Comparison of ENCODE assay signal across 10 cellular contexts in the genomic region with DNA sequence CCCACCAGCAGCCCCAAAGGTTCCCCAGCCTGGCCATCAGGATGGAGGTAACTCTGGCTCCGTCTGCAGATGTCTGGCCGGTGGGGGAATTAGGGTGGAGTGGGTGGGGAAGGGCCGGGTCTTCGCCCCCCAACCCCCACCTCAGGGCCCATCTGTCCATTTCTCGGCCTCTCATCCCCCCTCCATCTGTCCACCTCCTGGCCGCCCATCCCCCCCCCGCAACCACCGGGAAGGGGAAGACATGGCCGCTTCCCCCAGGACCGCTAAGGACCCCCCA. TPM values are rescaled to one million over a fixed set of nuclear protein-coding genes. Genes with fewer than 3 reads are reported as not detected.
DNase-seq lines count a peak whose midpoint lies in the region; ATAC-seq and TF ChIP-seq lines count a peak whose summit lies in the region.
"Had no signal": no experiment of that assay in that cellular context is flagged by ENCODE, and none has a peak within 500 bp of the region (broad histone marks: within the 10 kb centered on the region; RNA-seq: fewer than 3 reads in every experiment).

No MANE protein-coding gene starts in this region.

- H3K27ac ChIP-seq in GM23338 (ENCODE audit: low read depth), result no peak overlapping the region

- ATAC-seq in GM23338, result peak; percentile 18
- ATAC-seq in HG02623 (IDR thresholded peaks at IDR 0.05; ENCODE audit: unreplicated experiment), result no peak

- H3K36me3 ChIP-seq in GM23338 (ENCODE audit: insufficient read depth), result no peaks in the 10 kb centered on the region

- 0 out of 2 replicates have a peak, but pooled peaks cover 2% of the 10 kb centered on the region for H3F3A ChIP-seq in GM23338 (replicated peaks; ENCODE audit: low read depth)

- H3K27me3 ChIP-seq in GM23338 (ENCODE audit: insufficient read depth), result peaks cover 11% of the 10 kb centered on the region; the same call in 1 of the 2 replicates

- intact Hi-C loops in activated T-helper 2 cell treated with anti-CD3 and anti-CD28 coated beads, Interferon-gamma antibody, Interleukin-2, Interleukin-4, amounts not matched to agents 10 μg/mL and 5 μg/mL and 100 μg/mL, durations not matched to agents 14 hours and 24 hours and 36 hours (cut with micrococcal nuclease), result no loop called here
- intact Hi-C loops in posterior vena cava (cut with DNase I), result loop anchor here in 1 of 2 donors (10.0 kb wide), 1 partner anchor 345 kb away; a partner anchor contains a TSS

- peaks cover 7% of the 10 kb centered on the region for H3K4me1 ChIP-seq in GM23338 (ENCODE audit: insufficient read depth)

- no peaks in the 10 kb centered on the region; the same call in 1 of the 2 replicates for H4K20me1 ChIP-seq in GM23338 (replicated peaks; ENCODE audit: insufficient read depth)

- peaks cover 5% of the 10 kb centered on the region; the same call in 1 of the 2 replicates for H3K79me2 ChIP-seq in GM23338 (replicated peaks; ENCODE audit: insufficient read depth)

- H3K9me3 Mint-ChIP-seq in GM23338, result peaks cover 4% of the 10 kb centered on the region; the same call in 1 of the 3 replicates
- no peaks in the 10 kb centered on the region for H3K9me3 Mint-ChIP-seq in activated T-helper 2 cell treated with anti-CD3 and anti-CD28 coated beads, Interferon-gamma antibody, Interleukin-2, Interleukin-4, amounts not matched to agents 10 μg/mL and 5 μg/mL and 100 μg/mL, durations not matched to agents 14 hours and 24 hours and 36 hours
- no peaks in the 10 kb centered on the region for H3K9me3 Mint-ChIP-seq in immature natural killer cell

- no peak for TF ChIP-seq CTCF in GM23338 (conservative IDR thresholded peaks at IDR 0.05; ENCODE audit: low read depth in 2 of 2)

- H3K27me3 Mint-ChIP-seq in GM23338 (ENCODE audit: insufficient read depth, low read depth, poor library complexity) (peaks cover 27% of the 10 kb centered on the region), immature natural killer cell (ENCODE audit: low read depth in 3 of 3) (peaks cover 6 to 17% (median 12%) of the 10 kb centered on the region in 3 donors)
- peaks cover 3% of the 10 kb centered on the region for H3K27me3 Mint-ChIP-seq in activated T-helper 2 cell treated with anti-CD3 and anti-CD28 coated beads, Interferon-gamma antibody, Interleukin-2, Interleukin-4, amounts not matched to agents 10 μg/mL and 5 μg/mL and 100 μg/mL, durations not matched to agents 14 hours and 24 hours and 36 hours (ENCODE audit: low read depth)

- H3K4me2 ChIP-seq in GM23338, result peak overlapping the region; percentile 89

- H3K4me3 Mint-ChIP-seq in GM23338 (peak overlapping the region; percentile 89), immature natural killer cell (peak overlapping the region; percentile 78 to 86 (median 83))
- H3K4me3 Mint-ChIP-seq in activated T-helper 2 cell treated with anti-CD3 and anti-CD28 coated beads, Interferon-gamma antibody, Interleukin-2, Interleukin-4, amounts not matched to agents 10 μg/mL and 5 μg/mL and 100 μg/mL, durations not matched to agents 14 hours and 24 hours and 36 hours (ENCODE audit: low read depth), result peak overlapping the region; percentile 79

- H3K36me3 Mint-ChIP-seq in GM23338 (ENCODE audit: low read depth), result no peaks in the 10 kb centered on the region; the same call in 2 of the 3 replicates
- H3K36me3 Mint-ChIP-seq in activated T-helper 2 cell treated with anti-CD3 and anti-CD28 coated beads, Interferon-gamma antibody, Interleukin-2, Interleukin-4, amounts not matched to agents 10 μg/mL and 5 μg/mL and 100 μg/mL, durations not matched to agents 14 hours and 24 hours and 36 hours (ENCODE audit: low read depth), result peaks cover 21% of the 10 kb centered on the region
- H3K36me3 Mint-ChIP-seq in immature natural killer cell, result peaks cover 7 to 9% (median 7%) of the 10 kb centered on the region in 3 donors

- H3K4me1 Mint-ChIP-seq in GM23338 (peaks cover 11% of the 10 kb centered on the region), immature natural killer cell (peaks cover 39 to 48% of the 10 kb centered on the region in 2 donors)
- H3K4me1 Mint-ChIP-seq in activated T-helper 2 cell treated with anti-CD3 and anti-CD28 coated beads, Interferon-gamma antibody, Interleukin-2, Interleukin-4, amounts not matched to agents 10 μg/mL and 5 μg/mL and 100 μg/mL, durations not matched to agents 14 hours and 24 hours and 36 hours (ENCODE audit: low read depth), result peaks cover 12% of the 10 kb centered on the region

- no peak overlapping the region for H3K27ac Mint-ChIP-seq in GM23338
- H3K27ac Mint-ChIP-seq in activated T-helper 2 cell treated with anti-CD3 and anti-CD28 coated beads, Interferon-gamma antibody, Interleukin-2, Interleukin-4, amounts not matched to agents 10 μg/mL and 5 μg/mL and 100 μg/mL, durations not matched to agents 14 hours and 24 hours and 36 hours, result no peak overlapping the region
- peak overlapping the region in 5 of 6 donors; percentile 6 to 86 (median 56) for H3K27ac Mint-ChIP-seq in immature natural killer cell

- H3K9me2 ChIP-seq in GM23338 (ENCODE audit: insufficient read depth), result no peaks in the 10 kb centered on the region

- peak overlapping the region; percentile 83 for H3K4me3 ChIP-seq in GM23338

- peak overlapping the region; percentile 92; the same call in 1 of the 2 replicates for H2AFZ ChIP-seq in GM23338

- DNase-seq in 8988T (peak; percentile 94), GM23338 (ENCODE audit: low spot score) (peak; percentile 16), immature natural killer cell (no peak), posterior vena cava (ENCODE audit: low spot score) (no peak), NCI-H1417 (lab: John Stamatoyannopoulos, UW) (no peak), NCI-H1417 treated with DMSO at 0.1 percent for 48 hours (lab: John Stamatoyannopoulos, UW) (no peak)
- no peak for DNase-seq in activated T-helper 2 cell treated with anti-CD3 and anti-CD28 coated beads, Interferon-gamma antibody, Interleukin-2, Interleukin-4, amounts not matched to agents 10 μg/mL and 5 μg/mL and 100 μg/mL, durations not matched to agents 14 hours and 24 hours and 36 hours (ENCODE audit: low spot score)
- DNase-seq: activated CD4-positive, alpha-beta T cell treated with anti-CD3 and anti-CD28 coated beads, Interleukin-2, amount 50 U/mL, for 1 hour; NCI-H1105 treated with DMSO at 0.1 percent for 48 hours had no signal

TF ChIP-seq in GM23338, 12 proteins besides CTCF, POLR2A, EP300 and RAD21 (continues in another document):
- TF ChIP-seq, protein P1, sequence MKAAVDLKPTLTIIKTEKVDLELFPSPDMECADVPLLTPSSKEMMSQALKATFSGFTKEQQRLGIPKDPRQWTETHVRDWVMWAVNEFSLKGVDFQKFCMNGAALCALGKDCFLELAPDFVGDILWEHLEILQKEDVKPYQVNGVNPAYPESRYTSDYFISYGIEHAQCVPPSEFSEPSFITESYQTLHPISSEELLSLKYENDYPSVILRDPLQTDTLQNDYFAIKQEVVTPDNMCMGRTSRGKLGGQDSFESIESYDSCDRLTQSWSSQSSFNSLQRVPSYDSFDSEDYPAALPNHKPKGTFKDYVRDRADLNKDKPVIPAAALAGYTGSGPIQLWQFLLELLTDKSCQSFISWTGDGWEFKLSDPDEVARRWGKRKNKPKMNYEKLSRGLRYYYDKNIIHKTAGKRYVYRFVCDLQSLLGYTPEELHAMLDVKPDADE (IDR thresholded peaks at IDR 0.05), result no peak

RNA-seq across cellular contexts. Expression of a gene that starts 0.8 kb away (rescaled TPM):
- 8.1 and 10.0 TPM in 2 replicates for total RNA-seq in GM23338 (2014; rRNA removed; shearing (Covaris generic))
- polyA plus RNA-seq in GM23338 (2016; fragmentation: Nextera tagmentation; extraction: Ambion mirVana) (3.2 and 4.1 TPM in 2 replicates), immature natural killer cell (10 to 100 TPM in 1 of 3 donors, 1 to 10 TPM in 2; 4.8 to 16.0 (median 5.4) TPM)
- 4.4 and 4.5 TPM in 2 replicates for total RNA-seq in activated T-helper 2 cell treated with anti-CD3 and anti-CD28 coated beads, Interferon-gamma antibody, Interleukin-2, Interleukin-4, amounts not matched to agents 10 μg/mL and 5 μg/mL and 100 μg/mL, durations not matched to agents 14 hours and 24 hours and 36 hours
- under 1 TPM; 0.29 to 0.32 TPM for total RNA-seq in posterior vena cava

RNA-seq across cellular contexts. Expression of a gene that starts 16.0 kb away (rescaled TPM):
- not detected in 2 replicates for total RNA-seq in GM23338 (2014; rRNA removed; shearing (Covaris generic))
- 1.0 and 1.3 TPM in 2 replicates for polyA plus RNA-seq in GM23338 (2016; fragmentation: Nextera tagmentation; extraction: Ambion mirVana)
- total RNA-seq in activated T-helper 2 cell treated with anti-CD3 and anti-CD28 coated beads, Interferon-gamma antibody, Interleukin-2, Interleukin-4, amounts not matched to agents 10 μg/mL and 5 μg/mL and 100 μg/mL, durations not matched to agents 14 hours and 24 hours and 36 hours, result 350 and 364 TPM in 2 replicates
- 1,000 to 10,000 TPM in 2 of 3 donors, 100 to 1,000 TPM in 1; 990 to 1,609 (median 1,254) TPM for polyA plus RNA-seq in immature natural killer cell
- 10 to 100 TPM; 35.0 to 48.4 TPM for total RNA-seq in posterior vena cava

RNA-seq across cellular contexts. Expression of a gene that starts 22.4 kb away (rescaled TPM):
- 124 and 172 TPM in 2 replicates for total RNA-seq in GM23338 (2014; rRNA removed; shearing (Covaris generic))
- 104 and 107 TPM in 2 replicates for polyA plus RNA-seq in GM23338 (2016; fragmentation: Nextera tagmentation; extraction: Ambion mirVana)
- 64.0 TPM in 2 replicates for total RNA-seq in activated T-helper 2 cell treated with anti-CD3 and anti-CD28 coated beads, Interferon-gamma antibody, Interleukin-2, Interleukin-4, amounts not matched to agents 10 μg/mL and 5 μg/mL and 100 μg/mL, durations not matched to agents 14 hours and 24 hours and 36 hours
- polyA plus RNA-seq in immature natural killer cell, result 10 to 100 TPM in 1 of 3 donors, 1 to 10 TPM in 2; 2.9 to 17.8 (median 3.9) TPM
- 100 to 1,000 TPM in 1 of 2 donors, 10 to 100 TPM in 1; 74.5 to 119 TPM for total RNA-seq in posterior vena cava

RNA-seq across cellular contexts. Expression of a gene that starts 23.6 kb away (rescaled TPM):
- total RNA-seq in GM23338 (2014; rRNA removed; shearing (Covaris generic)), result not detected in 2 replicates
- not detected in 2 replicates for polyA plus RNA-seq in GM23338 (2016; fragmentation: Nextera tagmentation; extraction: Ambion mirVana)
- total RNA-seq in activated T-helper 2 cell treated with anti-CD3 and anti-CD28 coated beads, Interferon-gamma antibody, Interleukin-2, Interleukin-4, amounts not matched to agents 10 μg/mL and 5 μg/mL and 100 μg/mL, durations not matched to agents 14 hours and 24 hours and 36 hours, result not detected in 2 replicates
- polyA plus RNA-seq in immature natural killer cell, result 1 to 10 TPM; 2.2 to 4.8 (median 2.3) TPM
- not detected for total RNA-seq in posterior vena cava

RNA-seq across cellular contexts. Expression of a gene that starts 51.6 kb away (rescaled TPM):
- not detected in 2 replicates for total RNA-seq in GM23338 (2014; rRNA removed; shearing (Covaris generic))
- polyA plus RNA-seq in GM23338 (2016; fragmentation: Nextera tagmentation; extraction: Ambion mirVana) (not detected in 2 replicates), immature natural killer cell (not detected)
- not detected in 2 replicates for total RNA-seq in activated T-helper 2 cell treated with anti-CD3 and anti-CD28 coated beads, Interferon-gamma antibody, Interleukin-2, Interleukin-4, amounts not matched to agents 10 μg/mL and 5 μg/mL and 100 μg/mL, durations not matched to agents 14 hours and 24 hours and 36 hours
- not detected for total RNA-seq in posterior vena cava

Comparison
In these comparisons a context has a peak if more than half of its experiments do, and no peak if none do; other contexts are left out.
1. DNase-seq: peak in 8988T (single experiment) and GM23338 (single experiment); none in activated T-helper 2 cell treated with anti-CD3 and anti-CD28 coated beads, Interferon-gamma antibody, Interleukin-2, Interleukin-4, amounts not matched to agents 10 μg/mL and 5 μg/mL and 100 μg/mL, durations not matched to agents 14 hours and 24 hours and 36 hours (single experiment), immature natural killer cell (0 of 3), posterior vena cava (single experiment), NCI-H1417 (0 of 3) and NCI-H1417 treated with DMSO at 0.1 percent for 48 hours (single experiment).
2. H3K27ac Mint-ChIP-seq: peak in immature natural killer cell (5 of 6); none in GM23338 (single experiment) and activated T-helper 2 cell treated with anti-CD3 and anti-CD28 coated beads, Interferon-gamma antibody, Interleukin-2, Interleukin-4, amounts not matched to agents 10 μg/mL and 5 μg/mL and 100 μg/mL, durations not matched to agents 14 hours and 24 hours and 36 hours (single experiment).
3. RNA of a gene that starts 16.0 kb away (total RNA-seq): 350 to 364 TPM in activated T-helper 2 cell treated with anti-CD3 and anti-CD28 coated beads, Interferon-gamma antibody, Interleukin-2, Interleukin-4, amounts not matched to agents 10 μg/mL and 5 μg/mL and 100 μg/mL, durations not matched to agents 14 hours and 24 hours and 36 hours and 35.0 to 48.4 TPM in posterior vena cava; not detected in GM23338; every median in the first group is over 10 times any median in the second.
4. Peak in every context shown above with its lines, with median percentiles within 50 percentile points of each other: H3K4me3 Mint-ChIP-seq.